In genomic region chr3:2947536-2947935, GRCh38 we compare ENCODE assay signal across 33 cellular contexts.
A peak's percentile ranks its signal among the peaks of the same experiment; 100 is the strongest.
DNase-seq lines count a peak whose midpoint lies in the region; ATAC-seq and TF ChIP-seq lines count a peak whose summit lies in the region.
"Had no signal": no experiment of that assay in that cellular context is flagged by ENCODE, and none has a peak within 500 bp of the region (broad histone marks: within the 10 kb centered on the region; RNA-seq: fewer than 3 reads in every experiment).

No MANE protein-coding gene starts in this region.

- TF ChIP-seq RAD21 in SK-N-SH (IDR thresholded peaks at IDR 0.05; ENCODE audit: low read length) = no peak

- H3K79me2 ChIP-seq in SK-N-SH (ENCODE audit: insufficient read depth) (no peaks in the 10 kb centered on the region; the same call in 1 of the 2 replicates), OCI-LY3 (ENCODE audit: low read length) (no peaks in the 10 kb centered on the region)

- H3K4me3 ChIP-seq in SK-N-SH (ENCODE audit: low read depth in 2 of 2, low read length in 1 of 2) = no peak overlapping the region
- H3K4me3 ChIP-seq in OCI-LY3 (ENCODE audit: low read length) = no peak overlapping the region
- H3K4me3 ChIP-seq: A549; BLaER1; BLaER1 treated with 17β-estradiol and CSF1 and Interleukin-3, amounts not matched to agents 10 nM and 100 nM had no signal

- H4K20me1 ChIP-seq in SK-N-SH (ENCODE audit: insufficient read depth) (no peaks in the 10 kb centered on the region), OCI-LY3 (ENCODE audit: insufficient read depth, low read length) (no peaks in the 10 kb centered on the region)
- H4K20me1 ChIP-seq: BLaER1; BLaER1 treated with 17β-estradiol and CSF1 and Interleukin-3, amounts not matched to agents 10 nM and 100 nM had no signal

- CTCF ChIA-PET in SK-N-SH (lab: Yijun Ruan, JAX) = interaction anchor here (1.0 kb wide), 1 partner anchor 26 kb away, joined by 3 read pairs; no protein-coding TSS in a partner anchor

- H3K9me3 ChIP-seq in SK-N-SH = no peaks in the 10 kb centered on the region
- no peaks in the 10 kb centered on the region for H3K9me3 ChIP-seq in OCI-LY3 (ENCODE audit: insufficient read depth, low read length)
- H3K9me3 ChIP-seq: A549; BE2C; BLaER1; BLaER1 treated with 17β-estradiol and CSF1 and Interleukin-3, amounts not matched to agents 10 nM and 100 nM; Caco-2 had no signal

- no peaks in the 10 kb centered on the region for H3F3A ChIP-seq in SK-N-SH (replicated peaks; ENCODE audit: insufficient read depth)

- H3K27ac ChIP-seq in SK-N-SH (ENCODE audit: low read depth in 2 of 2, low read length in 1 of 2) (peak overlapping the region in 1 of 2 experiments; percentile 47; a peak in 2 of 4 replicates), OCI-LY3 (ENCODE audit: low read length) (no peak overlapping the region)
- H3K27ac ChIP-seq: 22Rv1; A549; BLaER1; BLaER1 treated with 17β-estradiol and CSF1 and Interleukin-3, amounts not matched to agents 10 nM and 100 nM; C4-2B had no signal

- H3K27me3 ChIP-seq in SK-N-SH (ENCODE audit: insufficient read depth) (no peaks in the 10 kb centered on the region), OCI-LY3 (ENCODE audit: low read depth, low read length) (no peaks in the 10 kb centered on the region)
- H3K27me3 ChIP-seq: BE2C; BLaER1; BLaER1 treated with 17β-estradiol and CSF1 and Interleukin-3, amounts not matched to agents 10 nM and 100 nM had no signal

- H3K4me1 ChIP-seq in SK-N-SH (ENCODE audit: control insufficient read depth in 1 of 2, insufficient read depth in 2 of 2, low read depth in 1 of 2, low read length in 1 of 2) (peaks cover 0 to 4% of the 10 kb centered on the region in 2 experiments; a peak in 2 of 4 replicates), OCI-LY3 (ENCODE audit: low read length) (peaks cover 67% of the 10 kb centered on the region)
- H3K4me1 ChIP-seq: A549, Caco-2 had no signal

- POLR2A ChIA-PET in SK-N-SH (lab: Yijun Ruan, JAX) = no interaction called here

- no peak overlapping the region for H2AFZ ChIP-seq in SK-N-SH (ENCODE audit: low read depth)
- H2AFZ ChIP-seq in OCI-LY3 (ENCODE audit: low read depth, low read length) = 0 out of 2 replicates have a peak overlapping the region, but pooled peaks have one; percentile 14

- TF ChIP-seq EP300 in SK-N-SH (IDR thresholded peaks at IDR 0.05; ENCODE audit: borderline replicate concordance in 1 of 2, low read depth in 1 of 2, low read length in 1 of 2) = peak in 1 of 2 experiments; percentile 27; a peak in 1 of 4 replicates

- ATAC-seq in SK-N-SH treated with all-trans-retinoic acid at 6 μM for 48 hours (no peak), omental fat pad (ENCODE audit: low FRiP score) (peak; percentile 19), GM21390 (IDR thresholded peaks at IDR 0.05; ENCODE audit: unreplicated experiment) (no peak), HG03135 (IDR thresholded peaks at IDR 0.05; ENCODE audit: unreplicated experiment) (no peak)
- ATAC-seq: A549; CD8-positive, alpha-beta T cell had no signal

- H3K36me3 ChIP-seq in SK-N-SH (replicated peaks in 1 of 2; ENCODE audit: control insufficient read depth in 1 of 2, insufficient read depth in 2 of 2, low read length in 1 of 2) (no peaks in the 10 kb centered on the region), OCI-LY3 (replicated peaks; ENCODE audit: low read depth, low read length) (no peaks in the 10 kb centered on the region)
- H3K36me3 ChIP-seq: BE2C; BLaER1; BLaER1 treated with 17β-estradiol and CSF1 and Interleukin-3, amounts not matched to agents 10 nM and 100 nM had no signal

- no peak overlapping the region for H3K9ac ChIP-seq in SK-N-SH
- no peak overlapping the region for H3K9ac ChIP-seq in OCI-LY3 (ENCODE audit: low read length)
- H3K9ac ChIP-seq: BLaER1; BLaER1 treated with 17β-estradiol and CSF1 and Interleukin-3, amounts not matched to agents 10 nM and 100 nM had no signal

- TF ChIP-seq CTCF in SK-N-SH (IDR thresholded peaks at IDR 0.05) = no peak
- no peak for TF ChIP-seq CTCF in OCI-LY3 (IDR thresholded peaks at IDR 0.05; ENCODE audit: low read depth, low read length)
- TF ChIP-seq CTCF in omental fat pad (IDR thresholded peaks at IDR 0.05) = no peak

- DNase-seq in SK-N-SH (peak; percentile 13), SK-N-DZ (ENCODE audit: low spot score) (peak; percentile 56), omental fat pad (ENCODE audit: low spot score) (no peak)
- DNase-seq in NK-92 treated with Interleukin-12 subunit alpha and Interleukin-12 subunit beta, amount 100 ng/mL, for 24 hours (lab: John Stamatoyannopoulos, UW) = no peak
- DNase-seq: 8988T; ACHN; AML-193; BE2C; C1 segment of cervical spinal cord; Caco-2; Calu3; CD4-positive, alpha-beta memory T cell; CD4-positive, alpha-beta T cell; CD4-positive, CD25-positive, alpha-beta regulatory T cell; CD8-positive, alpha-beta memory T cell; CD8-positive, alpha-beta T cell; COR-L47; DMS 273 treated with DMSO at 0.1 percent for 48 hours; DMS153; DMS53; DMS79; DMS79 treated with DMSO at 0.1 percent for 48 hours; DND-41; EL had no signal

- WGBS in SK-N-SH (ENCODE audit: low lambda C conversion rate) = 11% methylated on average over 2 of the region's 2 CpGs

- H3K4me2 ChIP-seq in SK-N-SH (no peak overlapping the region), OCI-LY3 (ENCODE audit: low read length) (no peak overlapping the region)
- H3K4me2 ChIP-seq: A549 had no signal

- no peaks in the 10 kb centered on the region for H3K9me2 ChIP-seq in SK-N-SH

TF ChIP-seq in SK-N-SH, 30 proteins besides CTCF, POLR2A, EP300 and RAD21:
- no peak for TF ChIP-seq RXRA (IDR thresholded peaks at IDR 0.05; ENCODE audit: borderline replicate concordance, low read depth)
- TF ChIP-seq ELF1 (IDR thresholded peaks at IDR 0.05) = no peak
- peak; percentile 55; the same call in 1 of the 2 replicates for TF ChIP-seq GATA2 (CRISPR knock-in tag; IDR thresholded peaks at IDR 0.05)
- TF ChIP-seq FOSL2 (IDR thresholded peaks at IDR 0.05; ENCODE audit: borderline replicate concordance, low read depth) = no peak

TF ChIP-seq in SK-N-SH treated with all-trans-retinoic acid at 6 μM for 48 hours, 23 proteins besides CTCF, POLR2A, EP300 and RAD21:
- TF ChIP-seq, protein P1, sequence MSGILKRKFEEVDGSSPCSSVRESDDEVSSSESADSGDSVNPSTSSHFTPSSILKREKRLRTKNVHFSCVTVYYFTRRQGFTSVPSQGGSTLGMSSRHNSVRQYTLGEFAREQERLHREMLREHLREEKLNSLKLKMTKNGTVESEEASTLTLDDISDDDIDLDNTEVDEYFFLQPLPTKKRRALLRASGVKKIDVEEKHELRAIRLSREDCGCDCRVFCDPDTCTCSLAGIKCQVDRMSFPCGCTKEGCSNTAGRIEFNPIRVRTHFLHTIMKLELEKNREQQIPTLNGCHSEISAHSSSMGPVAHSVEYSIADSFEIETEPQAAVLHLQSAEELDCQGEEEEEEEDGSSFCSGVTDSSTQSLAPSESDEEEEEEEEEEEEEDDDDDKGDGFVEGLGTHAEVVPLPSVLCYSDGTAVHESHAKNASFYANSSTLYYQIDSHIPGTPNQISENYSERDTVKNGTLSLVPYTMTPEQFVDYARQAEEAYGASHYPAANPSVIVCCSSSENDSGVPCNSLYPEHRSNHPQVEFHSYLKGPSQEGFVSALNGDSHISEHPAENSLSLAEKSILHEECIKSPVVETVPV (CRISPR knock-in tag; IDR thresholded peaks at IDR 0.05) = no peak
- TF ChIP-seq ZNF70 (CRISPR knock-in tag; IDR thresholded peaks at IDR 0.05) = no peak
- TF ChIP-seq RARB (CRISPR knock-in tag; IDR thresholded peaks at IDR 0.05) = no peak
- TF ChIP-seq, protein P2, sequence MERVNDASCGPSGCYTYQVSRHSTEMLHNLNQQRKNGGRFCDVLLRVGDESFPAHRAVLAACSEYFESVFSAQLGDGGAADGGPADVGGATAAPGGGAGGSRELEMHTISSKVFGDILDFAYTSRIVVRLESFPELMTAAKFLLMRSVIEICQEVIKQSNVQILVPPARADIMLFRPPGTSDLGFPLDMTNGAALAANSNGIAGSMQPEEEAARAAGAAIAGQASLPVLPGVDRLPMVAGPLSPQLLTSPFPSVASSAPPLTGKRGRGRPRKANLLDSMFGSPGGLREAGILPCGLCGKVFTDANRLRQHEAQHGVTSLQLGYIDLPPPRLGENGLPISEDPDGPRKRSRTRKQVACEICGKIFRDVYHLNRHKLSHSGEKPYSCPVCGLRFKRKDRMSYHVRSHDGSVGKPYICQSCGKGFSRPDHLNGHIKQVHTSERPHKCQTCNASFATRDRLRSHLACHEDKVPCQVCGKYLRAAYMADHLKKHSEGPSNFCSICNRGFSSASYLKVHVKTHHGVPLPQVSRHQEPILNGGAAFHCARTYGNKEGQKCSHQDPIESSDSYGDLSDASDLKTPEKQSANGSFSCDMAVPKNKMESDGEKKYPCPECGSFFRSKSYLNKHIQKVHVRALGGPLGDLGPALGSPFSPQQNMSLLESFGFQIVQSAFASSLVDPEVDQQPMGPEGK (CRISPR knock-in tag; IDR thresholded peaks at IDR 0.05; ENCODE audit: borderline replicate concordance) = no peak
- no peak for TF ChIP-seq ZNF8 (CRISPR knock-in tag; IDR thresholded peaks at IDR 0.05)
- TF ChIP-seq SNAI2 (CRISPR knock-in tag; IDR thresholded peaks at IDR 0.05) = no peak
- no peak for TF ChIP-seq ZNF565 (CRISPR knock-in tag; conservative IDR thresholded peaks at IDR 0.05; ENCODE audit: low read depth)
- no peak for TF ChIP-seq ARNTL (CRISPR knock-in tag; IDR thresholded peaks at IDR 0.05; ENCODE audit: borderline replicate concordance, low read depth)

Comparison
In these comparisons a context has a peak if more than half of its experiments do, and no peak if none do; other contexts are left out.
1. DNase-seq: peak in SK-N-SH (single experiment) and SK-N-DZ (single experiment); none in omental fat pad (single experiment) and NK-92 treated with Interleukin-12 subunit alpha and Interleukin-12 subunit beta, amount 100 ng/mL, for 24 hours (single experiment).